23 cellular contexts compared by ENCODE assay signal in the genomic region with DNA sequence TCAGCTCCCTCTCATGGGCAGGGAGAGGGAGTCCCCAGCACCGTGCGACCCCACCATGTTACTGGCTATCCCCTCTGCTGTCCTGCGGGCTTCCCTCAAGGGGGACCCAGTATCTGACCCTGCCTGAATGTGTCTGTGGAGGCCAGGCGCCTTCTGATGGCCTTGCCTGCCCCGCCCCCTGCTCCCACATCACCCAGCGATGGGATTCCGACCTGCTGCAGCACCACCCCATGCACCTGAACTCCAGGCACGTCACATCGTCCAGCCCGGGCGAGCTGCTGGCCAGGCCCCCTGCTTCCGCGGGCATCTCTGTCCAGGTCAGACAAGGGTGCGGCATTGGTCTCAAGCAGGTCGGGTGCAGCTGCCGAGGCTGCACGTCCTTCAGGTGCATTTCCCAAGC.
"Had no signal": no experiment of that assay in that cellular context is flagged by ENCODE, and none has a peak within 500 bp of the region (broad histone marks: within the 10 kb centered on the region; RNA-seq: fewer than 3 reads in every experiment).

No MANE protein-coding gene starts in this region.

- H3K27ac ChIP-seq: colonic mucosa, dorsolateral prefrontal cortex, gastrocnemius medialis, uterus had no signal

- H3K9me3 ChIP-seq: colonic mucosa, gastrocnemius medialis, mucosa of descending colon, uterus had no signal

- H3K4me1 ChIP-seq: colonic mucosa, gastrocnemius medialis, uterus had no signal

- H3K27me3 ChIP-seq: colonic mucosa, dorsolateral prefrontal cortex, gastrocnemius medialis, uterus had no signal

- DNase-seq: activated B cell treated with CpG ODN at 0.5 μM for 24 hours; activated CD4-positive, alpha-beta T cell treated with anti-CD3 and anti-CD28 coated beads, Interleukin-2, amount 50 U/mL, for 1 hour; activated CD8-positive, alpha-beta T cell treated with anti-CD3 and anti-CD28 coated beads for 36 hours; activated gamma-delta T cell treated with Interleukin-2 at 50 U/mL for 16 hours; activated naive CD4-positive, alpha-beta T cell treated with anti-CD3 and anti-CD28 coated beads, Interleukin-2, amount 50 U/mL, for 16 hours; activated T-cell treated with anti-CD3 and anti-CD28 coated beads, Interleukin-2, amount 50 U/mL, for 4 hours; colonic mucosa; effector memory CD4-positive, alpha-beta T cell; erythroblast; gastrocnemius medialis; glutamatergic neuron; immature natural killer cell; kidney; retina; stimulated activated naive CD4-positive, alpha-beta T cell treated with Interleukin-2 at 50 U/mL for 16 hours; T-helper 1 cell; trophoblast cell; uterus had no signal

- H3K4me3 ChIP-seq: colonic mucosa, dorsolateral prefrontal cortex, gastrocnemius medialis, lung, mucosa of descending colon, uterus had no signal

- ATAC-seq: activated CD8-positive, alpha-beta T cell treated with anti-CD3 and anti-CD28 coated beads for 36 hours; activated T-cell treated with anti-CD3 and anti-CD28 coated beads, Interleukin-2, amount 50 U/mL, for 4 hours; activated T-helper 17 cell treated with anti-CD3 and anti-CD28 coated beads, Interleukin-2, amount 50 U/mL, for 72 hours; gastrocnemius medialis; mucosa of descending colon; natural killer cell treated with Interleukin-12 subunit alpha and Interleukin-12 subunit beta and Interleukin-15 and Interleukin-18, amount 100 ng/mL, for 72 hours had no signal

- H3K36me3 ChIP-seq: colonic mucosa, gastrocnemius medialis, uterus had no signal
